10 cellular contexts compared by ENCODE assay signal in the genomic region with DNA sequence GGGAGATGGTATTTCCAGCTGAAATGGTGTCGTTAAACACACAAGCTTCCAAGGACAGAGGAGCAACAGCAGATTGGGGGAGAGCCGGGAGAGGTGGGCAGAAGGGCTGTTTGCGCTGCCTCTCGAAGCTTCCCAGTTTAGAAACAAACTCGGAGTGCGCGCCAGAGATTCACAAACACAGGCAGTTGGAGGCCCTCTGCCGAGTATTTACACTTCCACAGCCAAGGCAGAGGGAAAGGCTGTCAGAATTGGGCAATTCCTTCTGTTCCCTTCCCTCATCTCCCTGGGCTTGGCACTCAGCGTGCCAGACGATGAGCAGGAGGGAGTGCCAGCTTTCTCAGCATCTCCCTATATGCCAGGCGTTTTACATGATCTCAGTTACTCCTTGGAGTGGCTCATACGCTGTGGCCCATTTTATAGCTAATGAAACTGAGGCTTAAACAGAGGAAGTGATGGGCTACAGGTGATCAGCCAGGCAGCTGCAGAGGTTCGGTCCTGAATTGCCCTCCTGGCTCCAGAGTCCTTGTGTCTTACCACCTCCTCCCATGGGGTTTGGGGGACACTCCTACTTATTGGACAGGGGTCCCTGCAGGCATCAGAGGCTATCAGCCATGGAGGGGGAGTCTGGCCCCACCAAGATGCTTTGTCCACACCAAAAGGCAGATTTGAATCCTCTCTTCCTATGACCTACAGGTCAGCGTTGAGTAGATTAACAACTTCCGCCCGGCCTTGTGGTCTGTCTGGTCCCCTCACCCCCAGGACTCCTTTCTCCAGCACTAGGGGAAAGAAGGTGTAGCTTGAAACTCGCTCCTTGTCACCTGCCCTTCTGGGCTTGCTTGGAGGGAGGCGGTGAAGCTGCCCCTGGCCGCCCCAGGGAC. TPM values are rescaled to one million over a fixed set of nuclear protein-coding genes. Genes with fewer than 3 reads are reported as not detected.
DNase-seq lines count a peak whose midpoint lies in the region; ATAC-seq, FAIRE-seq and TF ChIP-seq lines count a peak whose summit lies in the region.
"Had no signal": no experiment of that assay in that cellular context is flagged by ENCODE, and none has a peak within 500 bp of the region (broad histone marks: within the 10 kb centered on the region; RNA-seq: fewer than 3 reads in every experiment).

No MANE protein-coding gene starts in this region.

- H3K79me2 ChIP-seq in K562 (ENCODE audit: control insufficient read depth, insufficient read depth, low read length): no peaks in the 10 kb centered on the region

- TF ChIP-seq RAD21 in K562 (CRISPR knock-in tag; conservative IDR thresholded peaks at IDR 0.05 in 1 of 2, IDR thresholded peaks at IDR 0.05 in 1 of 2): no peak

- WGBS in K562 (ENCODE audit: insufficient coverage, low coverage, missing lambda C conversion rate): 25% methylated on average over 19 of the region's 19 CpGs

- H3K9ac ChIP-seq in K562 (ENCODE audit: insufficient read depth in 1 of 2, low read depth in 2 of 2, low read length in 2 of 2) (no peak overlapping the region), skeletal muscle tissue (ENCODE audit: low read depth in 1 of 3, low read length in 3 of 3) (peak overlapping the region; percentile 41 to 69 (median 44))

- ATAC-seq in K562 (no peak), GM21526 (IDR thresholded peaks at IDR 0.05; ENCODE audit: low FRiP score, unreplicated experiment) (no peak), HG02973 (IDR thresholded peaks at IDR 0.05; ENCODE audit: unreplicated experiment) (no peak), HG03196 (IDR thresholded peaks at IDR 0.05; ENCODE audit: unreplicated experiment) (no peak), HG02840 (IDR thresholded peaks at IDR 0.05; ENCODE audit: low FRiP score, unreplicated experiment) (no peak)
- ATAC-seq: stimulated activated naive B cell treated with anti-CD40 and anti-IgM and Interleukin-4, amounts not matched to agents 10 μg/mL and 1 μg/mL and 100 μg/mL, for 72 hours had no signal

- no TSS peak for BruUV-seq in K562 (replicated peaks; lab: Mats Ljungman, UMichigan)

- H3K9me3 ChIP-seq in K562 (replicated peaks; ENCODE audit: control insufficient read depth, insufficient read depth, low read depth, low read length): no peaks in the 10 kb centered on the region
- H3K9me3 ChIP-seq in skeletal muscle tissue (ENCODE audit: control insufficient read depth in 3 of 3, low read length in 3 of 3): no peaks in the 10 kb centered on the region

- H3K4me1 ChIP-seq in K562 (replicated peaks in 1 of 2; ENCODE audit: control insufficient read depth in 2 of 2, insufficient read depth in 2 of 2, low read length in 2 of 2) (peaks cover 9 to 43% of the 10 kb centered on the region in 2 experiments; a peak in 4 of 5 replicates), skeletal muscle tissue (ENCODE audit: control insufficient read depth in 3 of 3, insufficient read depth in 3 of 3, low read length in 3 of 3) (peaks cover 49 to 79% (median 61%) of the 10 kb centered on the region in 3 donors)

- H2AFZ ChIP-seq in K562 (ENCODE audit: low read depth, low read length): no peak overlapping the region

- no peak for TF ChIP-seq POLR2A in K562 (conservative IDR thresholded peaks at IDR 0.05)

- intact Hi-C loops in K562 (cut with micrococcal nuclease): loop anchor here (10.0 kb wide), 1 partner anchor 122 kb away; no protein-coding TSS in a partner anchor

- CTCF ChIA-PET in K562 (lab: Yijun Ruan, JAX; ENCODE audit: low intra/inter-chr PET ratio): no interaction called here

- DNase-seq in LNCaP clone FGC (ENCODE audit: low read depth): peak; percentile 68
- no peak for DNase-seq in K562 (ENCODE audit: extremely low read depth in 1 of 4, low spot score in 3 of 4)
- DNase-seq in inferior parietal cortex (ENCODE audit: extremely low spot score): peak; percentile 78
- DNase-seq: activated T-cell treated with anti-CD3 and anti-CD28 coated beads, Interleukin-2, amount 50 U/mL, for 1 hour; stimulated activated naive B cell treated with anti-CD40 and anti-IgM and Interleukin-4, amounts not matched to agents 10 μg/mL and 1 μg/mL and 100 μg/mL, for 72 hours had no signal

- peak; percentile 34; the same call in 1 of the 2 replicates for TF ChIP-seq CTCF in LNCaP clone FGC (IDR thresholded peaks at IDR 0.05; ENCODE audit: control insufficient read depth, extremely low read depth, insufficient read depth)
- no peak for TF ChIP-seq CTCF in K562 (IDR thresholded peaks at IDR 0.05 in 2 of 3, conservative IDR thresholded peaks at IDR 0.05 in 1 of 3; ENCODE audit: insufficient read depth in 2 of 3, low read depth in 1 of 3, low read length in 3 of 3)

- H3K4me3 ChIP-seq in LNCaP clone FGC (ENCODE audit: low read depth, low read length) (no peak overlapping the region), K562 (no peak overlapping the region), skeletal muscle tissue (ENCODE audit: low read length in 3 of 3) (peak overlapping the region; percentile 24 to 45 (median 27))

- H4K20me1 ChIP-seq in K562 (replicated peaks; ENCODE audit: control insufficient read depth, insufficient read depth, low read length): peaks cover 39% of the 10 kb centered on the region

- in situ Hi-C loops in K562 (cut with MboI): no loop called here

- no peaks in the 10 kb centered on the region for H3K36me3 ChIP-seq in K562 (ENCODE audit: control insufficient read depth, insufficient read depth, low read length)
- H3K36me3 ChIP-seq in skeletal muscle tissue (ENCODE audit: control insufficient read depth in 3 of 3, insufficient read depth in 3 of 3, low read length in 3 of 3): no peaks in the 10 kb centered on the region

- H3K27me3 ChIP-seq in K562 (ENCODE audit: control insufficient read depth in 2 of 2, insufficient read depth in 2 of 2, low read length in 2 of 2) (peaks cover 15 to 33% of the 10 kb centered on the region in 2 experiments; a peak in 4 of 5 replicates), skeletal muscle tissue (ENCODE audit: control insufficient read depth in 3 of 3, insufficient read depth in 3 of 3, low read length in 3 of 3) (peaks cover 2 to 22% (median 20%) of the 10 kb centered on the region in 3 donors)

- peaks cover 4% of the 10 kb centered on the region for H3K9me1 ChIP-seq in K562 (ENCODE audit: control insufficient read depth, insufficient read depth, low read length)

- no peak overlapping the region for H3K27ac ChIP-seq in K562 (ENCODE audit: extremely low read depth, low read depth, low read length)
- peak overlapping the region; percentile 67 for H3K27ac ChIP-seq in skeletal muscle tissue (ENCODE audit: low read depth, low read length)

- no peak for TF ChIP-seq EP300 in K562 (IDR thresholded peaks at IDR 0.05; ENCODE audit: low read length)

- FAIRE-seq in K562 (lab: Jason Lieb, UNC): no peak

- POLR2A ChIA-PET in K562 (lab: Yijun Ruan, JAX): interaction anchor here (0.6 to 0.8 kb wide), 3 partner anchors 9 to 501 kb away, joined by 3 read pairs; no protein-coding TSS in a partner anchor

- H3K4me2 ChIP-seq in K562 (ENCODE audit: insufficient read depth, low read length): no peak overlapping the region

TF ChIP-seq in K562, 482 proteins besides CTCF, POLR2A, EP300 and RAD21:
- TF ChIP-seq RBM25 (IDR thresholded peaks at IDR 0.05; ENCODE audit: low read depth, low read length, severe bottlenecking): peak; percentile 70
- TF ChIP-seq, protein P1, sequence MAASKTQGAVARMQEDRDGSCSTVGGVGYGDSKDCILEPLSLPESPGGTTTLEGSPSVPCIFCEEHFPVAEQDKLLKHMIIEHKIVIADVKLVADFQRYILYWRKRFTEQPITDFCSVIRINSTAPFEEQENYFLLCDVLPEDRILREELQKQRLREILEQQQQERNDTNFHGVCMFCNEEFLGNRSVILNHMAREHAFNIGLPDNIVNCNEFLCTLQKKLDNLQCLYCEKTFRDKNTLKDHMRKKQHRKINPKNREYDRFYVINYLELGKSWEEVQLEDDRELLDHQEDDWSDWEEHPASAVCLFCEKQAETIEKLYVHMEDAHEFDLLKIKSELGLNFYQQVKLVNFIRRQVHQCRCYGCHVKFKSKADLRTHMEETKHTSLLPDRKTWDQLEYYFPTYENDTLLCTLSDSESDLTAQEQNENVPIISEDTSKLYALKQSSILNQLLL (CRISPR knock-in tag; IDR thresholded peaks at IDR 0.05; ENCODE audit: borderline replicate concordance): no peak
- TF ChIP-seq ADNP (tag; IDR thresholded peaks at IDR 0.05): no peak
- TF ChIP-seq ZC3H4 (CRISPR knock-in tag; IDR thresholded peaks at IDR 0.05; ENCODE audit: borderline replicate concordance): no peak

RNA-seq across cellular contexts. Expression of a gene that starts 3.1 kb away (rescaled TPM):
- 0.21 TPM in 1 of 2 replicates, not detected in the other for total RNA-seq in K562 (2011; cell fraction: chromatin; rRNA removed; ENCODE audit: low replicate concordance)
- 0.33 and 0.39 TPM in 2 replicates for total RNA-seq in K562 (2011; cell fraction: nucleolus; rRNA removed)
- total RNA-seq in K562 (2011; cell fraction: nucleoplasm; rRNA removed): not detected in 2 replicates
- 0.14 and 0.49 TPM in 2 replicates for total RNA-seq in K562 (2014; rRNA removed)
- total RNA-seq in K562 (2014; rRNA removed; fragmentation: Illumina TruSeq; extraction: Trizol): 0.06 and 0.07 TPM in 2 replicates
- total RNA-seq in K562 (2015; rRNA removed; fragmentation: Illumina TruSeq; extraction: Trizol): 0.26 and 0.36 TPM in 2 replicates
- total RNA-seq in K562 (2021): 0.29 and 0.83 TPM in 2 replicates
- polyA plus RNA-seq in K562 (2011; rRNA removed): 0.04 and 0.05 TPM in 2 replicates
- polyA plus RNA-seq in K562 (2011; cell fraction: cytosol; rRNA removed): 0.10 and 0.46 TPM in 2 replicates
- polyA plus RNA-seq in K562 (2011; cell fraction: nucleus; rRNA removed): 0.06 and 0.18 TPM in 2 replicates
- polyA plus RNA-seq in K562 (2012): 0.35 and 0.40 TPM in 2 replicates
- polyA plus RNA-seq in K562 (2014; fragmentation: Illumina TruSeq; extraction: Trizol): 0.10 and 0.18 TPM in 2 replicates
- under 1 TPM in 1 of 2 experiments, not detected in 1; 0.03 TPM for polyA plus RNA-seq in K562 (2014; fragmentation: Nextera tagmentation; extraction: Ambion mirVana)
- 0.11 and 0.36 TPM in 2 replicates for polyA plus RNA-seq in K562 (2014; rRNA removed)
- polyA minus RNA-seq in K562 (2011; rRNA and poly(A)+ RNA removed): 0.06 TPM in 1 of 2 replicates, not detected in the other
- polyA minus RNA-seq in K562 (2011; cell fraction: cytosol; rRNA and poly(A)+ RNA removed): 0.29 TPM in 1 of 2 replicates, not detected in the other
- 0.40 and 0.56 TPM in 2 replicates for polyA minus RNA-seq in K562 (2011; cell fraction: nucleus; rRNA and poly(A)+ RNA removed)
- total RNA-seq in skeletal muscle tissue: 1.0 TPM

Comparison
In these comparisons a context has a peak if more than half of its experiments do, and no peak if none do; other contexts are left out.
1. DNase-seq: peak in LNCaP clone FGC (single experiment) and inferior parietal cortex (single experiment); none in K562 (0 of 4).
2. H3K4me3 ChIP-seq: peak in skeletal muscle tissue (3 of 3); none in LNCaP clone FGC (single experiment) and K562 (single experiment).
3. H3K9ac ChIP-seq: peak in skeletal muscle tissue (3 of 3); none in K562 (0 of 2).